9 cellular contexts compared by ENCODE assay signal in the genomic region with DNA sequence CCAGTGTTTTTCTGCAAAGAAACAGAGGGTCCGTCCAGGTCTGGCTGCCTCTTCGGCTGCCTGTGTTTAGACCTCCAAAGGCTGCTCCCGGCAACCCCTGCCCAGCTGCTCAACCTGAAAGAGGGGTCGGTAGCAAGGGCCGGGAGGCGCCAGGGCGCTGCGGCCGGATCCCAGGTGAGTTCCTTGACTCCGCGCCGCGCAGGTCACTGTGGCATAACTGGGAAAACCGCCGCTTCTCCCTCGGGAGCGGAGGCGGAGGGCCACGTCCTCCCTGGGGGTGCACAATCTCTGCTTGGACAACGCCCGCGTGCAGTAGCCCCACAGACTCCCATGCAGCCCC. TPM values are rescaled to one million over a fixed set of nuclear protein-coding genes. Genes with fewer than 3 reads are reported as not detected.
A peak's percentile ranks its signal among the peaks of the same experiment; 100 is the strongest.
DNase-seq lines count a peak whose midpoint lies in the region; ATAC-seq and TF ChIP-seq lines count a peak whose summit lies in the region.
"Had no signal": no experiment of that assay in that cellular context is flagged by ENCODE, and none has a peak within 500 bp of the region (broad histone marks: within the 10 kb centered on the region; RNA-seq: fewer than 3 reads in every experiment).

No MANE protein-coding gene starts in this region.

- H3K4me1 ChIP-seq in mesendoderm (ENCODE audit: control insufficient read depth, low read depth, low read length) (no peaks in the 10 kb centered on the region), upper lobe of right lung (peaks cover 9% of the 10 kb centered on the region)

- H3K18ac ChIP-seq in mesendoderm (ENCODE audit: low read length), result peak overlapping the region; percentile 46

- H3K56ac ChIP-seq in mesendoderm (ENCODE audit: low read length), result peak overlapping the region; percentile 94

- no peak overlapping the region for H3K4ac ChIP-seq in mesendoderm (ENCODE audit: low read depth, low read length)

- peaks cover 13% of the 10 kb centered on the region for H3K4me1 Mint-ChIP-seq in activated naive CD4-positive, alpha-beta T cell treated with anti-CD3 and anti-CD28 coated beads, Interleukin-2, amount 10 ng/mL, durations not matched to agents 7 days and 5 days
- H3K4me1 Mint-ChIP-seq in brain, result peaks cover 45% of the 10 kb centered on the region

- H2BK120ac ChIP-seq in mesendoderm (ENCODE audit: low read depth, low read length), result no peak overlapping the region

- H3K4me3 ChIP-seq in mesendoderm (ENCODE audit: low read length), result peak overlapping the region; percentile 23
- H3K4me3 ChIP-seq in upper lobe of right lung, result peak overlapping the region; percentile 53

- ATAC-seq in activated naive CD4-positive, alpha-beta T cell treated with anti-CD3 and anti-CD28 coated beads, Interleukin-2, amount 50 U/mL, for 72 hours, result no peak
- no peak for ATAC-seq in upper lobe of right lung

- no peak overlapping the region for H4K5ac ChIP-seq in mesendoderm (ENCODE audit: low read length)

- H3K4me3 Mint-ChIP-seq in activated naive CD4-positive, alpha-beta T cell treated with anti-CD3 and anti-CD28 coated beads, Interleukin-2, amount 10 ng/mL, durations not matched to agents 7 days and 5 days, result peak overlapping the region; percentile 40
- peak overlapping the region; percentile 68 to 82 (median 80) for H3K4me3 Mint-ChIP-seq in brain

- no peaks in the 10 kb centered on the region for H3K36me3 Mint-ChIP-seq in activated naive CD4-positive, alpha-beta T cell treated with anti-CD3 and anti-CD28 coated beads, Interleukin-2, amount 10 ng/mL, durations not matched to agents 7 days and 5 days
- no peaks in the 10 kb centered on the region for H3K36me3 Mint-ChIP-seq in activated naive CD4-positive, alpha-beta T cell treated with anti-CD3 and anti-CD28 coated beads, Interleukin-2, amount 50 U/mL, for 72 hours
- H3K36me3 Mint-ChIP-seq in brain, result peaks cover 13% of the 10 kb centered on the region

- peak overlapping the region; percentile 45 for H3K23ac ChIP-seq in mesendoderm (ENCODE audit: low read length)

- TF ChIP-seq CTCF in brain (conservative IDR thresholded peaks at IDR 0.05), result no peak
- no peak for TF ChIP-seq CTCF in upper lobe of right lung (IDR thresholded peaks at IDR 0.05)

- peaks cover 5% of the 10 kb centered on the region for H3K27me3 ChIP-seq in mesendoderm (ENCODE audit: insufficient read depth, low read length, poor library complexity)
- H3K27me3 ChIP-seq in upper lobe of right lung, result peaks cover 32% of the 10 kb centered on the region

- no peak overlapping the region for H3K27ac ChIP-seq in mesendoderm (ENCODE audit: low read depth, low read length)
- H3K27ac ChIP-seq in upper lobe of right lung, result no peak overlapping the region

- peak overlapping the region; percentile 86 for H3K9ac ChIP-seq in mesendoderm (ENCODE audit: low read length)

- H3K27ac Mint-ChIP-seq in activated naive CD4-positive, alpha-beta T cell treated with anti-CD3 and anti-CD28 coated beads, Interleukin-2, amount 10 ng/mL, durations not matched to agents 7 days and 5 days, result no peak overlapping the region
- H3K27ac Mint-ChIP-seq in activated naive CD4-positive, alpha-beta T cell treated with anti-CD3 and anti-CD28 coated beads, Interleukin-2, amount 50 U/mL, for 72 hours, result no peak overlapping the region
- peak overlapping the region in 2 of 5 experiments; percentile 51 to 87 for H3K27ac Mint-ChIP-seq in brain

- CTCF ChIA-PET in activated naive CD4-positive, alpha-beta T cell treated with anti-CD3 and anti-CD28 coated beads, Interleukin-2, amount 10 ng/mL, durations not matched to agents 7 days and 5 days (lab: Charles Lee), result no interaction called here

- H3K27me3 Mint-ChIP-seq in activated naive CD4-positive, alpha-beta T cell treated with anti-CD3 and anti-CD28 coated beads, Interleukin-2, amount 10 ng/mL, durations not matched to agents 7 days and 5 days, result peaks cover 74% of the 10 kb centered on the region
- H3K27me3 Mint-ChIP-seq in brain, result peaks cover 21% of the 10 kb centered on the region

- H3K9me3 Mint-ChIP-seq in activated naive CD4-positive, alpha-beta T cell treated with anti-CD3 and anti-CD28 coated beads, Interleukin-2, amount 10 ng/mL, durations not matched to agents 7 days and 5 days, result no peaks in the 10 kb centered on the region
- no peaks in the 10 kb centered on the region for H3K9me3 Mint-ChIP-seq in activated naive CD4-positive, alpha-beta T cell treated with anti-CD3 and anti-CD28 coated beads, Interleukin-2, amount 50 U/mL, for 72 hours
- peaks cover 0 to 4% (median 0%) of the 10 kb centered on the region in 5 experiments for H3K9me3 Mint-ChIP-seq in brain

- H4K8ac ChIP-seq in mesendoderm (ENCODE audit: low read depth, low read length), result no peak overlapping the region

- no peak overlapping the region for H2BK5ac ChIP-seq in mesendoderm (ENCODE audit: low read length)

- H2BK15ac ChIP-seq in mesendoderm (replicated peaks; ENCODE audit: low read depth), result no peak overlapping the region

- no CpG with 5 or more reads among the region's 22 CpGs for WGBS in mesendoderm (ENCODE audit: extremely low coverage, insufficient coverage, low lambda C conversion rate)

- peaks cover 2% of the 10 kb centered on the region for H3K79me2 ChIP-seq in mesendoderm (ENCODE audit: control insufficient read depth, insufficient read depth, low read length)

- intact Hi-C loops in upper lobe of right lung (cut with DNase I), result no loop called here

- DNase-seq in activated naive CD4-positive, alpha-beta T cell treated with anti-CD3 and anti-CD28 coated beads, Interleukin-2, amount 10 ng/mL, durations not matched to agents 7 days and 5 days, result no peak
- no peak for DNase-seq in activated naive CD4-positive, alpha-beta T cell treated with anti-CD3 and anti-CD28 coated beads, Interleukin-2, amount 50 U/mL, for 72 hours (ENCODE audit: low spot score in 2 of 2)
- DNase-seq in mesendoderm (no peak), upper lobe of right lung (no peak), midbrain (lab: John Stamatoyannopoulos, UW) (no peak), AML-193 (lab: John Stamatoyannopoulos, UW) (no peak), KG1 (lab: John Stamatoyannopoulos, UW) (no peak)

- no peak overlapping the region for H2AK5ac ChIP-seq in mesendoderm (ENCODE audit: low read length)

- H3K4me2 ChIP-seq in mesendoderm (ENCODE audit: low read length), result peak overlapping the region; percentile 77

- H3K9me3 ChIP-seq in upper lobe of right lung, result no peaks in the 10 kb centered on the region

- no peaks in the 10 kb centered on the region for H3K79me1 ChIP-seq in mesendoderm (ENCODE audit: low read length)

- H3K36me3 ChIP-seq in mesendoderm (ENCODE audit: control insufficient read depth, insufficient read depth, low read length), result no peaks in the 10 kb centered on the region
- no peaks in the 10 kb centered on the region for H3K36me3 ChIP-seq in upper lobe of right lung

RNA-seq across cellular contexts. Expression of gene BRSK2, which starts 1.0 kb away (rescaled TPM):
- 1 to 10 TPM in 1 of 2 donors, under 1 TPM in 1; 0.45 to 1.3 TPM for total RNA-seq in activated naive CD4-positive, alpha-beta T cell treated with anti-CD3 and anti-CD28 coated beads, Interleukin-2, amount 50 U/mL, for 72 hours
- polyA plus RNA-seq in brain (ENCODE audit: insufficient read depth, low read depth, low replicate concordance), result 43.6 TPM
- polyA plus RNA-seq in mesendoderm (2013, experiment 1 of 2), result 10.0 TPM
- polyA plus RNA-seq in mesendoderm (2013, experiment 2 of 2), result 10.4 TPM
- 0.26 TPM for total RNA-seq in upper lobe of right lung
- total RNA-seq: T-helper 2 cell treated with Interferon-gamma antibody and Interleukin-4, amounts not matched to agents 100 ng/mL and 5 ng/mL, for 36 hours had no signal
